In genomic region chr17:60164697-60165096, GRCh38 we compare ENCODE assay signal across 25 cellular contexts. TPM values are rescaled to one million over a fixed set of nuclear protein-coding genes. Genes with fewer than 3 reads are reported as not detected.
DNase-seq lines count a peak whose midpoint lies in the region; ATAC-seq, FAIRE-seq and TF ChIP-seq lines count a peak whose summit lies in the region.
"Had no signal": no experiment of that assay in that cellular context is flagged by ENCODE, and none has a peak within 500 bp of the region (broad histone marks: within the 10 kb centered on the region; RNA-seq: fewer than 3 reads in every experiment).

No MANE protein-coding gene starts in this region.

- ATAC-seq in HepG2 = no peak
- no peak for ATAC-seq in right lobe of liver

- H3K4me2 ChIP-seq in HepG2 (ENCODE audit: low read depth, low read length) = no peak overlapping the region

- no peak overlapping the region for H3K4me3 ChIP-seq in HepG2 (replicated peaks in 1 of 3; ENCODE audit: insufficient read depth in 1 of 3, low read depth in 2 of 3, low read length in 3 of 3)
- H3K4me3 ChIP-seq in right lobe of liver = no peak overlapping the region
- no peak overlapping the region for H3K4me3 ChIP-seq in coronary artery
- H3K4me3 ChIP-seq in colonic mucosa = no peak overlapping the region
- H3K4me3 ChIP-seq: GM12878, GM23248, SK-N-MC had no signal

- TF ChIP-seq RAD21 in HepG2 (CRISPR knock-in tag; IDR thresholded peaks at IDR 0.05) = no peak

- TF ChIP-seq CTCF in HepG2 (CRISPR knock-in tag; IDR thresholded peaks at IDR 0.05) (no peak), right lobe of liver (IDR thresholded peaks at IDR 0.05) (no peak), coronary artery (IDR thresholded peaks at IDR 0.05) (no peak), colonic mucosa (IDR thresholded peaks at IDR 0.05) (no peak)

- FAIRE-seq in HepG2 (lab: Jason Lieb, UNC) (no peak), urothelium cell line (lab: Jason Lieb, UNC) (peak; percentile 70)
- FAIRE-seq: GM12878, GM19239, RCC 7860 had no signal

- TF ChIP-seq EP300 in HepG2 (IDR thresholded peaks at IDR 0.05; ENCODE audit: low read depth in 2 of 2, low read length in 2 of 2) (no peak), HepG2 (CRISPR knock-in tag; IDR thresholded peaks at IDR 0.05; ENCODE audit: borderline replicate concordance) (no peak)

- no peak for TF ChIP-seq POLR2A in HepG2 (IDR thresholded peaks at IDR 0.05; ENCODE audit: insufficient read depth in 1 of 2, low read depth in 2 of 2, low read length in 2 of 2)
- TF ChIP-seq POLR2A in right lobe of liver (IDR thresholded peaks at IDR 0.05) = no peak

- no peak overlapping the region for H2AFZ ChIP-seq in HepG2 (ENCODE audit: low read length)
- H2AFZ ChIP-seq: GM23248 had no signal

- no peak overlapping the region for H3K27ac ChIP-seq in HepG2 (ENCODE audit: extremely low read length, insufficient read depth, low read length)
- H3K27ac ChIP-seq in right lobe of liver = no peak overlapping the region
- no peak overlapping the region for H3K27ac ChIP-seq in coronary artery
- H3K27ac ChIP-seq in colonic mucosa = no peak overlapping the region
- H3K27ac ChIP-seq: GM23248, SK-N-MC had no signal

- H3K9ac ChIP-seq in HepG2 (ENCODE audit: insufficient read depth, low read depth, low read length) (no peak overlapping the region), colonic mucosa (ENCODE audit: low read depth in 2 of 2, low read length in 2 of 2) (no peak overlapping the region)
- H3K9ac ChIP-seq: GM23248 had no signal

- no peaks in the 10 kb centered on the region for H3K9me3 ChIP-seq in HepG2 (ENCODE audit: low read length)
- no peaks in the 10 kb centered on the region for H3K9me3 ChIP-seq in right lobe of liver
- H3K9me3 ChIP-seq in colonic mucosa = no peaks in the 10 kb centered on the region

- H3K27me3 ChIP-seq in HepG2 (ENCODE audit: control insufficient read depth in 1 of 2, insufficient read depth in 2 of 2, low read length in 2 of 2) (peaks cover 4 to 27% of the 10 kb centered on the region in 2 experiments; a peak in 2 of 5 replicates), right lobe of liver (no peaks in the 10 kb centered on the region), colonic mucosa (no peaks in the 10 kb centered on the region)

- in situ Hi-C loops in HepG2 (cut with HindIII; ENCODE audit: extremely low pct_ligation_motif_present, low pct_unique_long_range_greater_than_20kb) = loop anchor here (10.0 kb wide), 1 partner anchor 270 kb away; no protein-coding TSS in a partner anchor

- no peaks in the 10 kb centered on the region for H4K20me1 ChIP-seq in HepG2 (ENCODE audit: insufficient read depth, low read length)

- 31% methylated on average over 5 of the region's 5 CpGs for WGBS in HepG2 (ENCODE audit: low lambda C conversion rate)
- whole genome bisulfite sequencing in right lobe of liver (ENCODE audit: insufficient coverage, low coverage, low lambda C conversion rate, missing lambda C conversion rate) = 33% methylated on average over 3 of the region's 5 CpGs

- H3K79me2 ChIP-seq in HepG2 (ENCODE audit: insufficient read depth, low read length) = no peaks in the 10 kb centered on the region

- BruUV-seq in HepG2 (replicated peaks; lab: Mats Ljungman, UMichigan) = no TSS peak

- peaks cover 42% of the 10 kb centered on the region for H3K4me1 ChIP-seq in HepG2 (ENCODE audit: insufficient read depth, low read length)
- H3K4me1 ChIP-seq in right lobe of liver = peaks cover 0 to 9% (median 0%) of the 10 kb centered on the region in 4 donors
- peaks cover 18% of the 10 kb centered on the region for H3K4me1 ChIP-seq in colonic mucosa

- CTCF ChIA-PET in HepG2 (lab: Yijun Ruan, JAX; ENCODE audit: low intra/inter-chr PET ratio, low total read pairs) = no interaction called here

- H3K36me3 ChIP-seq in HepG2 (replicated peaks in 1 of 2; ENCODE audit: control insufficient read depth in 1 of 2, insufficient read depth in 2 of 2, low read length in 2 of 2) (no peaks in the 10 kb centered on the region), right lobe of liver (no peaks in the 10 kb centered on the region), colonic mucosa (no peaks in the 10 kb centered on the region)

- POLR2A ChIA-PET in HepG2 (lab: Yijun Ruan, JAX) = no interaction called here

- DNase-seq in HepG2 (ENCODE audit: low spot score) (no peak), right lobe of liver (no peak), coronary artery (ENCODE audit: low spot score) (peak; percentile 45), mesenteric fat pad (ENCODE audit: low spot score) (peak; percentile 74), urothelium cell line (ENCODE audit: low spot score) (peak; percentile 39), NCI-H2029 treated with DMSO at 0.1 percent for 48 hours (lab: John Stamatoyannopoulos, UW) (no peak), colonic mucosa (no peak), HK-2 (ENCODE audit: unreplicated experiment) (no peak)
- DNase-seq: 8988T, GDM1, GM23248, HCEC 1CT, KG1, NCI-H1436 treated with DMSO at 0.1 percent for 48 hours, NCI-H2029, NCI-H2171, NCI-H446 treated with DMSO at 0.1 percent for 48 hours, NCI-H69, Right ventricle myocardium superior had no signal

- intact Hi-C loops in HepG2 (cut with micrococcal nuclease; ENCODE audit: unreplicated experiment) (no loop called here), right lobe of liver (cut with DNase I) (no loop called here), colonic mucosa (cut with DNase I) (no loop called here)

TF ChIP-seq in HepG2, 621 proteins besides CTCF, POLR2A, EP300 and RAD21 (continues in another document):
- no peak for TF ChIP-seq ZNF646 (CRISPR knock-in tag; IDR thresholded peaks at IDR 0.05)

RNA-seq across cellular contexts. Expression of gene CA4, which starts 14.9 kb away (rescaled TPM):
- total RNA-seq in HepG2 (2016; rRNA removed; fragmentation: Illumina TruSeq; extraction: Trizol) (not detected in 2 replicates), right lobe of liver (under 1 TPM in 3 of 6 experiments, not detected in 3; 0.33 to 0.37 (median 0.35) TPM), mesenteric fat pad (100 TPM), colonic mucosa (100 to 1,000 TPM; 111 to 397 TPM)
- total RNA-seq in HepG2 (2016; cell fraction: cytosol; rRNA removed; fragmentation: Illumina TruSeq; extraction: Trizol; ENCODE audit: low read depth) = not detected in 2 replicates
- not detected in 2 replicates for total RNA-seq in HepG2 (2016; cell fraction: insoluble cytoplasmic fraction; rRNA removed; fragmentation: Illumina TruSeq; extraction: Trizol)
- total RNA-seq in HepG2 (2016; cell fraction: membrane; rRNA removed; fragmentation: Illumina TruSeq; extraction: Trizol) = not detected in 2 replicates
- not detected in 2 replicates for total RNA-seq in HepG2 (2016; cell fraction: nucleus; rRNA removed; fragmentation: Illumina TruSeq; extraction: Trizol)
- polyA plus RNA-seq in HepG2 (2011; rRNA removed) = not detected in 2 replicates
- not detected in 2 replicates for polyA plus RNA-seq in HepG2 (2011; cell fraction: cytosol; rRNA removed)
- not detected in 2 replicates for polyA plus RNA-seq in HepG2 (2011; cell fraction: nucleus; rRNA removed)
- not detected in 2 replicates for polyA plus RNA-seq in HepG2 (2012)
- polyA plus RNA-seq in HepG2 (2016; cell fraction: cytosol; fragmentation: Illumina TruSeq; extraction: Trizol; ENCODE audit: low read depth) = not detected in 2 replicates
- polyA plus RNA-seq in HepG2 (2016; cell fraction: insoluble cytoplasmic fraction; fragmentation: Illumina TruSeq; extraction: Trizol; ENCODE audit: low read depth) = not detected in 2 replicates
- not detected in 2 replicates for polyA plus RNA-seq in HepG2 (2016; cell fraction: membrane; fragmentation: Illumina TruSeq; extraction: Trizol; ENCODE audit: low read depth)
- polyA plus RNA-seq in HepG2 (2016; cell fraction: nucleus; fragmentation: Illumina TruSeq; extraction: Trizol; ENCODE audit: insufficient read depth, low read depth) = not detected in 2 replicates
- polyA minus RNA-seq in HepG2 (2011; rRNA and poly(A)+ RNA removed; ENCODE audit: low replicate concordance) = not detected in 2 replicates
- polyA minus RNA-seq in HepG2 (2011; cell fraction: cytosol; rRNA and poly(A)+ RNA removed) = not detected in 2 replicates
- polyA minus RNA-seq in HepG2 (2011; cell fraction: nucleus; rRNA and poly(A)+ RNA removed) = not detected in 2 replicates
- total RNA-seq: GM12878, GM23248, OCI-LY7 had no signal
- polyA plus RNA-seq: AG04450, GM23248 had no signal

Comparison
In these comparisons a context has a peak if more than half of its experiments do, and no peak if none do; other contexts are left out.
1. DNase-seq: peak in coronary artery (single experiment), mesenteric fat pad (single experiment) and urothelium cell line (single experiment); none in HepG2 (single experiment), right lobe of liver (0 of 3), NCI-H2029 treated with DMSO at 0.1 percent for 48 hours (single experiment), colonic mucosa (single experiment) and HK-2 (single experiment).
2. RNA of gene CA4, which starts 14.9 kb away (total RNA-seq): 111 to 397 TPM in colonic mucosa and 100 TPM in mesenteric fat pad (single experiment); 0.33 to 0.37 TPM in right lobe of liver and not detected in HepG2; every median in the first group is over 10 times any median in the second.